ENCODE assay signal across 19 cellular contexts in the genomic region with DNA sequence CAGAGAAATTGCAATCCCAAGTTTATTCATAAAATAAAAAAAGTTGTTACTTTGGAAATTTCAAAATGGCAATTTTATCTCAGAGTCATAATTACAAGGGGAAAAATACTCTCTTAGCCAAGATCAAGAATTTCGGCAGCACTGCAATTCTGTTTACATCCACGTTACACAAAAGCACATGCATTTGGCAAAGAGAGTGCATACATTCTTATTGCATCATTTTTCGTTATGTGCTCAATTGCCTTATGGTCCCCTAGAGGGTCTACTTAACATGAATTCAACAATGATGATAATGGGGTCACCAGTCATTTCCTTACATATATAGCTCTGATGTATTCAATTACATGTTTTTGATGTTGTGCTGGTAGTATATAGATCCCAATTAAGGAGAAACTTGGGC.
DNase-seq lines count a peak whose midpoint lies in the region; ATAC-seq and TF ChIP-seq lines count a peak whose summit lies in the region.
"Had no signal": no experiment of that assay in that cellular context is flagged by ENCODE, and none has a peak within 500 bp of the region (broad histone marks: within the 10 kb centered on the region; RNA-seq: fewer than 3 reads in every experiment).

No MANE protein-coding gene starts in this region.

- no peaks in the 10 kb centered on the region for H4K20me1 ChIP-seq in mammary epithelial cell (ENCODE audit: insufficient read depth, low read length)

- no peaks in the 10 kb centered on the region for H3K27me3 Mint-ChIP-seq in Caco-2 (ENCODE audit: insufficient read depth, unreplicated experiment)
- no peaks in the 10 kb centered on the region for H3K27me3 Mint-ChIP-seq in activated T-cell treated with anti-CD3 and anti-CD28 coated beads, Interleukin-2, amount 50 U/mL, for 4 hours (ENCODE audit: low read depth)
- H3K27me3 Mint-ChIP-seq: CD4-positive, alpha-beta memory T cell had no signal

- POLR2A ChIA-PET in A673 (lab: Charles Lee; ENCODE audit: low non-redundant PET) (no interaction called here), Caco-2 (lab: Charles Lee) (interaction anchor here (0.5 kb wide), 1 partner anchor 101 kb away, joined by 3 read pairs; no protein-coding TSS in a partner anchor)

- peaks cover 27% of the 10 kb centered on the region for H3K4me1 Mint-ChIP-seq in Caco-2 (ENCODE audit: low read depth, unreplicated experiment)
- peaks cover 2% of the 10 kb centered on the region for H3K4me1 Mint-ChIP-seq in activated T-cell treated with anti-CD3 and anti-CD28 coated beads, Interleukin-2, amount 50 U/mL, for 4 hours (ENCODE audit: low read depth)

- intact Hi-C loops in A673 (cut with micrococcal nuclease; ENCODE audit: unreplicated experiment) (no loop called here), Caco-2 (cut with micrococcal nuclease; ENCODE audit: unreplicated experiment) (no loop called here), mammary epithelial cell (cut with micrococcal nuclease) (no loop called here), esophagus squamous epithelium (cut with DNase I) (no loop called here)

- peak overlapping the region; percentile 88 for H3K27ac ChIP-seq in A673 (ENCODE audit: low read depth, low read length, poor library complexity, severe bottlenecking)
- no peak overlapping the region for H3K27ac ChIP-seq in mammary epithelial cell (ENCODE audit: insufficient read depth, low read depth, low read length)
- H3K27ac ChIP-seq in iPS-20b (ENCODE audit: low read length) = peak overlapping the region; percentile 14
- H3K27ac ChIP-seq in esophagus squamous epithelium = peak overlapping the region in 1 of 4 donors; percentile 42
- H3K27ac ChIP-seq: SJSA1 had no signal

- no peak overlapping the region for H2AFZ ChIP-seq in mammary epithelial cell (ENCODE audit: low read depth, low read length)

- TF ChIP-seq CTCF in A673 (conservative IDR thresholded peaks at IDR 0.05; ENCODE audit: low read depth, low read length) (no peak; the same call in 1 of the 2 replicates), Caco-2 (IDR thresholded peaks at IDR 0.05; ENCODE audit: insufficient read depth in 1 of 2, low read depth in 1 of 2, low read length in 1 of 2, severe bottlenecking in 1 of 2, unreplicated experiment in 1 of 2) (no peak), mammary epithelial cell (conservative IDR thresholded peaks at IDR 0.05 in 1 of 2, IDR thresholded peaks at IDR 0.05 in 1 of 2; ENCODE audit: extremely low read depth in 1 of 2, insufficient read depth in 1 of 2, low read depth in 1 of 2, low read length in 2 of 2) (no peak), esophagus squamous epithelium (IDR thresholded peaks at IDR 0.05) (no peak)

- H3K4me2 ChIP-seq in mammary epithelial cell (ENCODE audit: insufficient read depth, low read depth, low read length) = no peak overlapping the region

- H3K4me3 ChIP-seq in A673 (ENCODE audit: low read depth, low read length, poor library complexity, severe bottlenecking) = no peak overlapping the region
- no peak overlapping the region for H3K4me3 ChIP-seq in Caco-2 (ENCODE audit: low read depth, low read length)
- no peak overlapping the region for H3K4me3 ChIP-seq in mammary epithelial cell (replicated peaks in 1 of 3; ENCODE audit: insufficient read depth in 1 of 3, low read depth in 2 of 3, low read length in 3 of 3)
- no peak overlapping the region for H3K4me3 ChIP-seq in iPS-20b (ENCODE audit: low read length)
- no peak overlapping the region for H3K4me3 ChIP-seq in esophagus squamous epithelium
- H3K4me3 ChIP-seq: MG63, SJSA1 had no signal

- peaks cover 24% of the 10 kb centered on the region for H3K36me3 Mint-ChIP-seq in Caco-2 (ENCODE audit: insufficient read depth, unreplicated experiment)
- no peaks in the 10 kb centered on the region for H3K36me3 Mint-ChIP-seq in activated T-cell treated with anti-CD3 and anti-CD28 coated beads, Interleukin-2, amount 50 U/mL, for 4 hours (ENCODE audit: insufficient read depth)
- H3K36me3 Mint-ChIP-seq: CD4-positive, alpha-beta memory T cell had no signal

- WGBS in mammary epithelial cell (ENCODE audit: low coverage, missing lambda C conversion rate) = 95% methylated on average over 3 of the region's 3 CpGs
- WGBS in esophagus squamous epithelium, 2 donors = 65 to 78% methylated on average over 3 of the region's 3 CpGs

- H3K36me3 ChIP-seq in A673 (ENCODE audit: insufficient read depth, low read length, poor library complexity, severe bottlenecking) (peaks cover 5% of the 10 kb centered on the region), Caco-2 (ENCODE audit: control insufficient read depth, insufficient read depth, low read length) (no peaks in the 10 kb centered on the region), mammary epithelial cell (ENCODE audit: insufficient read depth, low read length) (no peaks in the 10 kb centered on the region), iPS-20b (ENCODE audit: insufficient read depth, low read depth, low read length) (no peaks in the 10 kb centered on the region), esophagus squamous epithelium (no peaks in the 10 kb centered on the region)
- H3K36me3 ChIP-seq: MG63 had no signal

- no peak overlapping the region for H3K9ac ChIP-seq in mammary epithelial cell (ENCODE audit: insufficient read depth, low read length)
- H3K9ac ChIP-seq in iPS-20b (ENCODE audit: low read depth, low read length) = no peak overlapping the region

- in situ Hi-C loops in mammary epithelial cell (cut with MboI; ENCODE audit: low sequenced_read_pairs in 2 of 2) = no loop called here

- H3K4me3 Mint-ChIP-seq in Caco-2 (ENCODE audit: unreplicated experiment) = no peak overlapping the region
- no peak overlapping the region for H3K4me3 Mint-ChIP-seq in activated T-cell treated with anti-CD3 and anti-CD28 coated beads, Interleukin-2, amount 50 U/mL, for 4 hours
- H3K4me3 Mint-ChIP-seq: CD4-positive, alpha-beta memory T cell; H9; HFFc6 had no signal

- no peak overlapping the region for H3K27ac Mint-ChIP-seq in Caco-2 (ENCODE audit: unreplicated experiment)
- H3K27ac Mint-ChIP-seq: CD4-positive, alpha-beta memory T cell; HFFc6 had no signal

- H3K4me1 ChIP-seq in A673 (ENCODE audit: insufficient read depth, low read length, poor library complexity, severe bottlenecking) = peaks cover 36% of the 10 kb centered on the region
- peaks cover 18% of the 10 kb centered on the region for H3K4me1 ChIP-seq in Caco-2
- no peaks in the 10 kb centered on the region for H3K4me1 ChIP-seq in mammary epithelial cell (ENCODE audit: insufficient read depth, low read length)
- H3K4me1 ChIP-seq in iPS-20b (ENCODE audit: insufficient read depth, low read length) = peaks cover 11% of the 10 kb centered on the region; the same call in 1 of the 2 replicates
- peaks cover 0 to 23% (median 0%) of the 10 kb centered on the region in 3 donors for H3K4me1 ChIP-seq in esophagus squamous epithelium
- H3K4me1 ChIP-seq: SJSA1 had no signal

- peak; percentile 89 for DNase-seq in A673 (ENCODE audit: low spot score)
- no peak for DNase-seq in Caco-2
- no peak for DNase-seq in mammary epithelial cell
- no peak for DNase-seq in activated T-cell treated with anti-CD3 and anti-CD28 coated beads, Interleukin-2, amount 50 U/mL, for 4 hours
- no peak for DNase-seq in esophagus squamous epithelium (lab: John Stamatoyannopoulos, UW)
- no peak for DNase-seq in HPDE6-E6E7 (ENCODE audit: extremely low spot score)
- DNase-seq: CD4-positive, alpha-beta memory T cell; DMS153; H9; HFFc6; MG63; NCI-H1417 treated with DMSO at 0.1 percent for 48 hours; NCI-H187; NCI-H2107; NCI-H2227 treated with DMSO at 0.1 percent for 48 hours; OCI-M1 had no signal

- H3K9me3 ChIP-seq in A673 (ENCODE audit: low read depth, low read length, poor library complexity, severe bottlenecking) = no peaks in the 10 kb centered on the region
- H3K9me3 ChIP-seq in Caco-2 = no peaks in the 10 kb centered on the region
- H3K9me3 ChIP-seq in mammary epithelial cell (replicated peaks; ENCODE audit: insufficient read depth, low read length) = no peaks in the 10 kb centered on the region
- H3K9me3 ChIP-seq in iPS-20b (ENCODE audit: insufficient read depth, low read depth, low read length) = no peaks in the 10 kb centered on the region
- no peaks in the 10 kb centered on the region for H3K9me3 ChIP-seq in esophagus squamous epithelium
- H3K9me3 ChIP-seq: MG63, SJSA1 had no signal

- H3K27me3 ChIP-seq in A673 (replicated peaks; ENCODE audit: insufficient read depth, low read depth, low read length, poor library complexity) (no peaks in the 10 kb centered on the region), Caco-2 (replicated peaks; ENCODE audit: control insufficient read depth, insufficient read depth, low read length) (no peaks in the 10 kb centered on the region), mammary epithelial cell (ENCODE audit: insufficient read depth, low read length) (no peaks in the 10 kb centered on the region), iPS-20b (ENCODE audit: insufficient read depth, low read length) (no peaks in the 10 kb centered on the region), esophagus squamous epithelium (no peaks in the 10 kb centered on the region)
- H3K27me3 ChIP-seq: MG63, SJSA1 had no signal

- ATAC-seq in activated T-cell treated with anti-CD3 and anti-CD28 coated beads, Interleukin-2, amount 50 U/mL, for 4 hours = no peak
- no peak for ATAC-seq in HG03354 (IDR thresholded peaks at IDR 0.05; ENCODE audit: poor library complexity, severe bottlenecking, unreplicated experiment)

- no peaks in the 10 kb centered on the region for H3K79me2 ChIP-seq in mammary epithelial cell (ENCODE audit: insufficient read depth, low read length)

- CTCF ChIA-PET in A673 (lab: Charles Lee) = interaction anchor here (1.6 kb wide), 1 partner anchor 15 kb away, joined by 5 read pairs; no protein-coding TSS in a partner anchor
- CTCF ChIA-PET in Caco-2 (lab: Charles Lee) = no interaction called here
- CTCF ChIA-PET in mammary epithelial cell (lab: Charles Lee; ENCODE audit: low non-redundant PET) = no interaction called here

- dilution Hi-C loops in mammary epithelial cell (cut with HindIII; ENCODE audit: low sequenced_read_pairs) = no loop called here

- no peaks in the 10 kb centered on the region for H3K9me3 Mint-ChIP-seq in Caco-2 (ENCODE audit: unreplicated experiment)
- H3K9me3 Mint-ChIP-seq in activated T-cell treated with anti-CD3 and anti-CD28 coated beads, Interleukin-2, amount 50 U/mL, for 4 hours = no peaks in the 10 kb centered on the region
- H3K9me3 Mint-ChIP-seq: CD4-positive, alpha-beta memory T cell; HFFc6 had no signal

- no TSS peak for BruUV-seq in A673 (replicated peaks; lab: Mats Ljungman, UMichigan)
- TSS peak; percentile 69 for BruUV-seq in Caco-2 (replicated peaks; lab: Mats Ljungman, UMichigan)
- TSS peak; percentile 77 for BruUV-seq in mammary epithelial cell (replicated peaks; lab: Mats Ljungman, UMichigan)

- no peak for TF ChIP-seq POLR2A in esophagus squamous epithelium (IDR thresholded peaks at IDR 0.05)
